1 cellular context compared by ENCODE assay signal in the genomic region with DNA sequence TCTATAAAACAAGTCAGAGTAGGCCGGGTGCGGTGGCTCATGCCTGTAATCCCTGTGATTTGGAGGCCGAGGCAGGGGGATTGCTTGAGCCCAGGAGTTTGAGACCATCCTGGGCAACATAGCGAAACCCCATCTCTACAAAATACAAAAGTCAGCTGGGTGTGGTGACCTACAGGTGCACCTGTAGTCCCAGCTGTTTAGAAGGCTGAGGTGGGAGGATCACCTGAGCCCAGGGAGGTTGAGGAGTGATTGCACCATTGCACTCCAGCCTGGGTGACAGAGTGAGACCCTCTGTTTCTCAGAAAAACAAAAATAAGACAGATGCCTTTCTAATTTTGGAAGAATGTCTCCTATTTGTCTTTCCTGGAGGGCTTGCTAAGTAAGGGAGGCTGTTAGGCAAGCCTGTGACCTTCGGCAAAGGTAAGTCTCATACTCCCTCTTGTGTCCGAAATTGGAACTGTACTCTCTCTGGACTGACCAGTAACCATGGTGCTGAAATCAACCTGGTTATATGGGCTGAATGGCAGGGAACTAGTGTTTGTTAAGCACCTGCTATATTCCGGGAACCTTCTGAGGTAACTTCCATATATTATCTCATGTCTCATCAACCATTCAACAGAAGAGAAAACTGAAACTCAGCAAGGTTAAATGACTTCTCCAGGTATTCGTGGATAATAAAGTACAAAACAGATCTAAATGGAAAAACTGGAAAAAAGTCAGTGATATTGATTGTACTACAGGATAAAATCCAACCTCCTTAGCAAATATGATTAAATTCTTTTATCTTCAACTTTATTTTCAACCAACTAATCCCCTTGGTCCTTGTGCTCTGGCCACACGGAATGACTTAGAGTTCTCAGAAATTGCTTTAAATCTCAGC.
TF ChIP-seq lines count a peak whose summit lies in the region.

No MANE protein-coding gene starts in this region.

TF ChIP-seq in K562, 482 proteins besides CTCF, POLR2A, EP300 and RAD21 (continued from another document and continues in another):
- TF ChIP-seq, protein P1, sequence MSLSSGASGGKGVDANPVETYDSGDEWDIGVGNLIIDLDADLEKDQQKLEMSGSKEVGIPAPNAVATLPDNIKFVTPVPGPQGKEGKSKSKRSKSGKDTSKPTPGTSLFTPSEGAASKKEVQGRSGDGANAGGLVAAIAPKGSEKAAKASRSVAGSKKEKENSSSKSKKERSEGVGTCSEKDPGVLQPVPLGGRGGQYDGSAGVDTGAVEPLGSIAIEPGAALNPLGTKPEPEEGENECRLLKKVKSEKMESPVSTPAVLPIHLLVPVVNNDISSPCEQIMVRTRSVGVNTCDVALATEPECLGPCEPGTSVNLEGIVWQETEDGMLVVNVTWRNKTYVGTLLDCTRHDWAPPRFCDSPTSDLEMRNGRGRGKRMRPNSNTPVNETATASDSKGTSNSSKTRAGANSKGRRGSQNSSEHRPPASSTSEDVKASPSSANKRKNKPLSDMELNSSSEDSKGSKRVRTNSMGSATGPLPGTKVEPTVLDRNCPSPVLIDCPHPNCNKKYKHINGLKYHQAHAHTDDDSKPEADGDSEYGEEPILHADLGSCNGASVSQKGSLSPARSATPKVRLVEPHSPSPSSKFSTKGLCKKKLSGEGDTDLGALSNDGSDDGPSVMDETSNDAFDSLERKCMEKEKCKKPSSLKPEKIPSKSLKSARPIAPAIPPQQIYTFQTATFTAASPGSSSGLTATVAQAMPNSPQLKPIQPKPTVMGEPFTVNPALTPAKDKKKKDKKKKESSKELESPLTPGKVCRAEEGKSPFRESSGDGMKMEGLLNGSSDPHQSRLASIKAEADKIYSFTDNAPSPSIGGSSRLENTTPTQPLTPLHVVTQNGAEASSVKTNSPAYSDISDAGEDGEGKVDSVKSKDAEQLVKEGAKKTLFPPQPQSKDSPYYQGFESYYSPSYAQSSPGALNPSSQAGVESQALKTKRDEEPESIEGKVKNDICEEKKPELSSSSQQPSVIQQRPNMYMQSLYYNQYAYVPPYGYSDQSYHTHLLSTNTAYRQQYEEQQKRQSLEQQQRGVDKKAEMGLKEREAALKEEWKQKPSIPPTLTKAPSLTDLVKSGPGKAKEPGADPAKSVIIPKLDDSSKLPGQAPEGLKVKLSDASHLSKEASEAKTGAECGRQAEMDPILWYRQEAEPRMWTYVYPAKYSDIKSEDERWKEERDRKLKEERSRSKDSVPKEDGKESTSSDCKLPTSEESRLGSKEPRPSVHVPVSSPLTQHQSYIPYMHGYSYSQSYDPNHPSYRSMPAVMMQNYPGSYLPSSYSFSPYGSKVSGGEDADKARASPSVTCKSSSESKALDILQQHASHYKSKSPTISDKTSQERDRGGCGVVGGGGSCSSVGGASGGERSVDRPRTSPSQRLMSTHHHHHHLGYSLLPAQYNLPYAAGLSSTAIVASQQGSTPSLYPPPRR (CRISPR knock-in tag; IDR thresholded peaks at IDR 0.05; ENCODE audit: borderline replicate concordance) = no peak
- TF ChIP-seq TBL1XR1 (IDR thresholded peaks at IDR 0.05; ENCODE audit: low read length in 2 of 2) (peak in 1 of 2 experiments; percentile 29; a peak in 1 of 4 replicates), PPARD (CRISPR knock-in tag; IDR thresholded peaks at IDR 0.05) (no peak), ZMIZ1 (IDR thresholded peaks at IDR 0.05; ENCODE audit: low read depth in 2 of 2, low read length in 2 of 2) (0 out of 4 replicates have a peak, but pooled peaks of 1 of the 2 experiments have one; percentile 33), NR4A1 (CRISPR knock-in tag; IDR thresholded peaks at IDR 0.05) (no peak), NR4A1 (tag; IDR thresholded peaks at IDR 0.05) (no peak), EZH2 (IDR thresholded peaks at IDR 0.05; ENCODE audit: borderline replicate concordance, low read depth, low read length) (no peak), BRF1 (IDR thresholded peaks at IDR 0.05; ENCODE audit: borderline replicate concordance, extremely low read depth, insufficient read length) (no peak), KDM2B (CRISPR knock-in tag; IDR thresholded peaks at IDR 0.05) (no peak), EP400 (IDR thresholded peaks at IDR 0.05) (no peak), E2F5 (CRISPR knock-in tag; IDR thresholded peaks at IDR 0.05) (no peak), TEAD4 (IDR thresholded peaks at IDR 0.05; ENCODE audit: low read length) (no peak), TEAD4 (CRISPR knock-in tag; IDR thresholded peaks at IDR 0.05; ENCODE audit: borderline replicate concordance) (no peak), SRF (CRISPR knock-in tag; IDR thresholded peaks at IDR 0.05) (peak in 1 of 2 experiments; percentile 64; a peak in 1 of 4 replicates), ESRRB (CRISPR knock-in tag; IDR thresholded peaks at IDR 0.05; ENCODE audit: borderline replicate concordance) (no peak), HNRNPK (IDR thresholded peaks at IDR 0.05; ENCODE audit: low read depth, low read length, poor library complexity, severe bottlenecking) (no peak), XRCC4 (IDR thresholded peaks at IDR 0.05; ENCODE audit: extremely low read depth, insufficient read depth, insufficient read length) (no peak), HNRNPH1 (optimal IDR thresholded peaks at IDR 0.05; ENCODE audit: low read depth, low read length) (no peak), CGGBP1 (CRISPR knock-in tag; IDR thresholded peaks at IDR 0.05) (no peak), KAT8 (IDR thresholded peaks at IDR 0.05; ENCODE audit: low read depth) (no peak), HES1 (IDR thresholded peaks at IDR 0.05; ENCODE audit: low read depth) (no peak), ESRRA (IDR thresholded peaks at IDR 0.05; ENCODE audit: borderline replicate concordance, low read depth) (peak; percentile 53), E2F8 (IDR thresholded peaks at IDR 0.05; ENCODE audit: low read depth, partially characterized antibody) (no peak), ZBTB8A (IDR thresholded peaks at IDR 0.05; ENCODE audit: partially characterized antibody) (no peak), NR2C1 (IDR thresholded peaks at IDR 0.05) (no peak), NR2C1 (tag; IDR thresholded peaks at IDR 0.05) (no peak), U2AF1 (optimal IDR thresholded peaks at IDR 0.05; ENCODE audit: low read depth, low read length) (no peak), ZNF121 (CRISPR knock-in tag; conservative IDR thresholded peaks at IDR 0.05) (no peak), ZNF780A (CRISPR knock-in tag; IDR thresholded peaks at IDR 0.05) (no peak)
- TF ChIP-seq, protein P2, sequence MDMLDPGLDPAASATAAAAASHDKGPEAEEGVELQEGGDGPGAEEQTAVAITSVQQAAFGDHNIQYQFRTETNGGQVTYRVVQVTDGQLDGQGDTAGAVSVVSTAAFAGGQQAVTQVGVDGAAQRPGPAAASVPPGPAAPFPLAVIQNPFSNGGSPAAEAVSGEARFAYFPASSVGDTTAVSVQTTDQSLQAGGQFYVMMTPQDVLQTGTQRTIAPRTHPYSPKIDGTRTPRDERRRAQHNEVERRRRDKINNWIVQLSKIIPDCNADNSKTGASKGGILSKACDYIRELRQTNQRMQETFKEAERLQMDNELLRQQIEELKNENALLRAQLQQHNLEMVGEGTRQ (CRISPR knock-in tag; IDR thresholded peaks at IDR 0.05) = no peak
- TF ChIP-seq, protein P3, sequence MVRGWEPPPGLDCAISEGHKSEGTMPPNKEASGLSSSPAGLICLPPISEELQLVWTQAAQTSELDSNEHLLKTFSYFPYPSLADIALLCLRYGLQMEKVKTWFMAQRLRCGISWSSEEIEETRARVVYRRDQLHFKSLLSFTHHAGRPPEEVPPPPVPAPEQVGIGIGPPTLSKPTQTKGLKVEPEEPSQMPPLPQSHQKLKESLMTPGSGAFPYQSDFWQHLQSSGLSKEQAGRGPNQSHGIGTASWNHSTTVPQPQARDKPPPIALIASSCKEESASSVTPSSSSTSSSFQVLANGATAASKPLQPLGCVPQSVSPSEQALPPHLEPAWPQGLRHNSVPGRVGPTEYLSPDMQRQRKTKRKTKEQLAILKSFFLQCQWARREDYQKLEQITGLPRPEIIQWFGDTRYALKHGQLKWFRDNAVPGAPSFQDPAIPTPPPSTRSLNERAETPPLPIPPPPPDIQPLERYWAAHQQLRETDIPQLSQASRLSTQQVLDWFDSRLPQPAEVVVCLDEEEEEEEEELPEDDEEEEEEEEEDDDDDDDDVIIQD (CRISPR knock-in tag; IDR thresholded peaks at IDR 0.05) = no peak
- TF ChIP-seq, protein P4, sequence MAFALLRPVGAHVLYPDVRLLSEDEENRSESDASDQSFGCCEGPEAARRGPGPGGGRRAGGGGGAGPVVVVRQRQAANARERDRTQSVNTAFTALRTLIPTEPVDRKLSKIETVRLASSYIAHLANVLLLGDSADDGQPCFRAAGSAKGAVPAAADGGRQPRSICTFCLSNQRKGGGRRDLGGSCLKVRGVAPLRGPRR (CRISPR knock-in tag; IDR thresholded peaks at IDR 0.05) = no peak
- TF ChIP-seq, protein P5, sequence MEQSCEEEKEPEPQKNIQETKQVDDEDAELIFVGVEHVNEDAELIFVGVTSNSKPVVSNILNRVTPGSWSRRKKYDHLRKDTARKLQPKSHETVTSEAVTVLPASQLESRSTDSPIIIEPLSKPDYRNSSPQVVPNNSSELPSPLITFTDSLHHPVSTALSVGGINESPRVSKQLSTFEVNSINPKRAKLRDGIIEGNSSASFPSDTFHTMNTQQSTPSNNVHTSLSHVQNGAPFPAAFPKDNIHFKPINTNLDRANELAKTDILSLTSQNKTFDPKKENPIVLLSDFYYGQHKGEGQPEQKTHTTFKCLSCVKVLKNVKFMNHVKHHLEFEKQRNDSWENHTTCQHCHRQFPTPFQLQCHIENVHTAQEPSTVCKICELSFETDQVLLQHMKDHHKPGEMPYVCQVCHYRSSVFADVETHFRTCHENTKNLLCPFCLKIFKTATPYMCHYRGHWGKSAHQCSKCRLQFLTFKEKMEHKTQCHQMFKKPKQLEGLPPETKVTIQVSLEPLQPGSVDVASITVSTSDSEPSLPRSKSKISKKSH (CRISPR knock-in tag; IDR thresholded peaks at IDR 0.05) = no peak
